ENCODE assay signal across 8 cellular contexts in genomic region chr2:204260162-204260877, GRCh38.
DNase-seq lines count a peak whose midpoint lies in the region; ATAC-seq, FAIRE-seq and TF ChIP-seq lines count a peak whose summit lies in the region.

No MANE protein-coding gene starts in this region.

- TF ChIP-seq CTCF in epithelial cell of proximal tubule (conservative IDR thresholded peaks at IDR 0.05; ENCODE audit: low read depth, low read length) (peak; percentile 84), tibial artery (IDR thresholded peaks at IDR 0.05) (peak; percentile 73 to 80)

- TF ChIP-seq POLR2A in GM12892 (IDR thresholded peaks at IDR 0.05; ENCODE audit: low read depth, low read length) = no peak

- no peak for FAIRE-seq in GM12892 (lab: Jason Lieb, UNC)

- DNase-seq in GM04504 (ENCODE audit: low read depth) (peak; percentile 27), NCI-H345 (lab: John Stamatoyannopoulos, UW) (peak; percentile 70), epithelial cell of proximal tubule (ENCODE audit: low read depth) (no peak), tibial artery (peak; percentile 71 to 78), GM12892 (ENCODE audit: insufficient read length) (no peak)
- peak; percentile 53 for DNase-seq in activated CD4-positive, alpha-beta memory T cell treated with anti-CD3 and anti-CD28 coated beads for 36 hours
- DNase-seq in naive thymus-derived CD4-positive, alpha-beta T cell = peak in 6 of 9 donors; percentile 30 to 47 (median 36)

- no peaks in the 10 kb centered on the region for H3K36me3 Mint-ChIP-seq in activated CD4-positive, alpha-beta memory T cell treated with anti-CD3 and anti-CD28 coated beads for 36 hours
- H3K36me3 Mint-ChIP-seq in naive thymus-derived CD4-positive, alpha-beta T cell = no peaks in the 10 kb centered on the region

- peaks cover 29% of the 10 kb centered on the region for H3K27me3 Mint-ChIP-seq in activated CD4-positive, alpha-beta memory T cell treated with anti-CD3 and anti-CD28 coated beads for 36 hours
- H3K27me3 Mint-ChIP-seq in naive thymus-derived CD4-positive, alpha-beta T cell = peaks cover 20 to 58% (median 26%) of the 10 kb centered on the region in 5 donors

- no peak overlapping the region for H3K27ac Mint-ChIP-seq in activated CD4-positive, alpha-beta memory T cell treated with anti-CD3 and anti-CD28 coated beads for 36 hours
- H3K27ac Mint-ChIP-seq in naive thymus-derived CD4-positive, alpha-beta T cell = no peak overlapping the region

- POLR2A ChIA-PET in activated CD4-positive, alpha-beta memory T cell treated with anti-CD3 and anti-CD28 coated beads for 36 hours (lab: Charles Lee) = no interaction called here
- POLR2A ChIA-PET in naive thymus-derived CD4-positive, alpha-beta T cell (lab: Charles Lee) = no interaction called here

- H3K4me3 Mint-ChIP-seq in activated CD4-positive, alpha-beta memory T cell treated with anti-CD3 and anti-CD28 coated beads for 36 hours = no peak overlapping the region
- no peak overlapping the region for H3K4me3 Mint-ChIP-seq in naive thymus-derived CD4-positive, alpha-beta T cell

- H3K9me3 ChIP-seq in naive thymus-derived CD4-positive, alpha-beta T cell (ENCODE audit: control insufficient read depth in 2 of 3, low read length in 3 of 3) = no peaks in the 10 kb centered on the region
- no peaks in the 10 kb centered on the region for H3K9me3 ChIP-seq in tibial artery

- CTCF ChIA-PET in activated CD4-positive, alpha-beta memory T cell treated with anti-CD3 and anti-CD28 coated beads for 36 hours (lab: Charles Lee) = interaction anchor here (0.6 to 5.6 kb wide), 26 partner anchors 10 to 1695 kb away, joined by 3 to 27 read pairs (median 4); no protein-coding TSS in a partner anchor
- CTCF ChIA-PET in naive thymus-derived CD4-positive, alpha-beta T cell (lab: Charles Lee) = interaction anchor here (0.9 to 3.2 kb wide), 11 partner anchors 9 to 1688 kb away, joined by 3 to 10 read pairs (median 4); no protein-coding TSS in a partner anchor

- intact Hi-C loops in activated CD4-positive, alpha-beta memory T cell treated with anti-CD3 and anti-CD28 coated beads for 36 hours (cut with micrococcal nuclease) = loop anchor here (1.0 to 2.0 kb wide), 2 partner anchors 64 to 115 kb away; no protein-coding TSS in a partner anchor
- intact Hi-C loops in naive thymus-derived CD4-positive, alpha-beta T cell (cut with micrococcal nuclease) = loop anchor here (1.0 to 10.0 kb wide), 8 partner anchors 115 to 1688 kb away; partner anchors contain the start of gene NRP2 (in 1 of the 2)
- intact Hi-C loops in tibial artery (cut with DNase I; ENCODE audit: low total_unique reads) = loop anchor here (5.0 kb wide), 1 partner anchor 1422 kb away; the partner anchor contains the start of gene NRP2

- peaks cover 2 to 3% of the 10 kb centered on the region in 2 donors for H3K27me3 ChIP-seq in naive thymus-derived CD4-positive, alpha-beta T cell (ENCODE audit: control insufficient read depth in 2 of 2, insufficient read depth in 2 of 2, low read length in 2 of 2)
- H3K27me3 ChIP-seq in tibial artery = no peaks in the 10 kb centered on the region

- no peaks in the 10 kb centered on the region for H3K4me1 ChIP-seq in naive thymus-derived CD4-positive, alpha-beta T cell (ENCODE audit: control insufficient read depth in 2 of 2, insufficient read depth in 2 of 2, low read length in 2 of 2)
- peaks cover 0 to 23% (median 14%) of the 10 kb centered on the region in 4 donors for H3K4me1 ChIP-seq in tibial artery

- H3K36me3 ChIP-seq in naive thymus-derived CD4-positive, alpha-beta T cell (ENCODE audit: control insufficient read depth in 2 of 3, insufficient read depth in 3 of 3, low read length in 3 of 3) = no peaks in the 10 kb centered on the region
- H3K36me3 ChIP-seq in tibial artery = no peaks in the 10 kb centered on the region

- H3K9me3 Mint-ChIP-seq in activated CD4-positive, alpha-beta memory T cell treated with anti-CD3 and anti-CD28 coated beads for 36 hours = no peaks in the 10 kb centered on the region
- no peaks in the 10 kb centered on the region for H3K9me3 Mint-ChIP-seq in naive thymus-derived CD4-positive, alpha-beta T cell

- H3K4me1 Mint-ChIP-seq in activated CD4-positive, alpha-beta memory T cell treated with anti-CD3 and anti-CD28 coated beads for 36 hours (ENCODE audit: low read depth) = no peaks in the 10 kb centered on the region
- peaks cover 0 to 2% (median 0%) of the 10 kb centered on the region in 7 donors for H3K4me1 Mint-ChIP-seq in naive thymus-derived CD4-positive, alpha-beta T cell

- peak; percentile 86 for ATAC-seq in HG02884 (IDR thresholded peaks at IDR 0.05; ENCODE audit: unreplicated experiment)
- ATAC-seq in naive thymus-derived CD4-positive, alpha-beta T cell = peak; percentile 60

- no peak overlapping the region for H3K4me3 ChIP-seq in epithelial cell of proximal tubule (ENCODE audit: low read depth, low read length)
- no peak overlapping the region for H3K4me3 ChIP-seq in naive thymus-derived CD4-positive, alpha-beta T cell (ENCODE audit: low read length)
- no peak overlapping the region for H3K4me3 ChIP-seq in tibial artery

- H3K27ac ChIP-seq in naive thymus-derived CD4-positive, alpha-beta T cell (ENCODE audit: low read depth, low read length) = no peak overlapping the region
- no peak overlapping the region for H3K27ac ChIP-seq in tibial artery

Comparison
In these comparisons a context has a peak if more than half of its experiments do, and no peak if none do; other contexts are left out.
1. DNase-seq: peak in GM04504 (single experiment), NCI-H345 (single experiment), activated CD4-positive, alpha-beta memory T cell treated with anti-CD3 and anti-CD28 coated beads for 36 hours (single experiment), naive thymus-derived CD4-positive, alpha-beta T cell (6 of 9) and tibial artery (2 of 2); none in epithelial cell of proximal tubule (single experiment) and GM12892 (single experiment).